Comparison of ENCODE assay signal across 11 cellular contexts in genomic region chrX:145213504-145213903, GRCh38. TPM values are rescaled to one million over a fixed set of nuclear protein-coding genes. Genes with fewer than 3 reads are reported as not detected.
DNase-seq lines count a peak whose midpoint lies in the region; ATAC-seq and TF ChIP-seq lines count a peak whose summit lies in the region.
"Had no signal": no experiment of that assay in that cellular context is flagged by ENCODE, and none has a peak within 500 bp of the region (broad histone marks: within the 10 kb centered on the region; RNA-seq: fewer than 3 reads in every experiment).

No MANE protein-coding gene starts in this region.

- H3K27me3 ChIP-seq in DOHH2 (ENCODE audit: control insufficient read depth, low read length) (no peaks in the 10 kb centered on the region), Loucy (ENCODE audit: insufficient read depth, low read length, poor library complexity, severe bottlenecking) (no peaks in the 10 kb centered on the region)
- H3K27me3 ChIP-seq: body of pancreas had no signal

- DNase-seq in A172 (ENCODE audit: low spot score): peak; percentile 44
- DNase-seq in choroid plexus epithelial cell (ENCODE audit: low read depth): peak; percentile 0
- DNase-seq in medulla oblongata (ENCODE audit: extremely low spot score): no peak
- DNase-seq in MV-4-11 (lab: John Stamatoyannopoulos, UW): no peak

- H3K4me3 ChIP-seq in DOHH2 (ENCODE audit: low read length): no peak overlapping the region
- H3K4me3 ChIP-seq in Loucy (ENCODE audit: low read length, poor library complexity, severe bottlenecking): no peak overlapping the region
- no peak overlapping the region for H3K4me3 ChIP-seq in choroid plexus epithelial cell (ENCODE audit: low read depth, low read length)
- H3K4me3 ChIP-seq: body of pancreas, prostate gland had no signal

- H3K9me2 ChIP-seq in DOHH2 (replicated peaks; ENCODE audit: control insufficient read depth, low read length) (no peaks in the 10 kb centered on the region), Loucy (replicated peaks; ENCODE audit: low read depth, low read length) (no peaks in the 10 kb centered on the region)

- no peak for ATAC-seq in HG02678 (IDR thresholded peaks at IDR 0.05; ENCODE audit: unreplicated experiment)
- ATAC-seq in GM18867 (IDR thresholded peaks at IDR 0.05; ENCODE audit: unreplicated experiment): no peak
- ATAC-seq: activated CD4-positive, CD25-positive, alpha-beta regulatory T cell treated with anti-CD3 and anti-CD28 coated beads, Interleukin-2, amount 50 U/mL, for 24 hours; body of pancreas had no signal

- H3K9me3 ChIP-seq in DOHH2 (ENCODE audit: control insufficient read depth, insufficient read depth, low read length) (no peaks in the 10 kb centered on the region), Loucy (ENCODE audit: insufficient read depth, low read depth, low read length) (no peaks in the 10 kb centered on the region)
- H3K9me3 ChIP-seq: body of pancreas, prostate gland had no signal

- H3K79me2 ChIP-seq in DOHH2 (ENCODE audit: control insufficient read depth, low read length) (no peaks in the 10 kb centered on the region), Loucy (ENCODE audit: insufficient read depth, low read length) (no peaks in the 10 kb centered on the region)

- no peak overlapping the region for H2AFZ ChIP-seq in Loucy (ENCODE audit: low read length)

- no peaks in the 10 kb centered on the region for H3F3A ChIP-seq in DOHH2 (ENCODE audit: control insufficient read depth, insufficient read depth)
- H3F3A ChIP-seq in Loucy (ENCODE audit: low read depth): no peaks in the 10 kb centered on the region

- H3K4me2 ChIP-seq in DOHH2 (ENCODE audit: low read length): no peak overlapping the region
- H3K4me2 ChIP-seq in Loucy (ENCODE audit: low read depth, low read length, poor library complexity, severe bottlenecking): no peak overlapping the region

- H3K9ac ChIP-seq in Loucy (ENCODE audit: low read depth, low read length, poor library complexity, severe bottlenecking): no peak overlapping the region

- H3K36me3 ChIP-seq in DOHH2 (ENCODE audit: control insufficient read depth, low read length) (no peaks in the 10 kb centered on the region), Loucy (ENCODE audit: insufficient read depth, low read length) (no peaks in the 10 kb centered on the region)
- H3K36me3 ChIP-seq: prostate gland had no signal

- H4K20me1 ChIP-seq in DOHH2 (ENCODE audit: control insufficient read depth, insufficient read depth, low read depth, low read length): no peaks in the 10 kb centered on the region
- H4K20me1 ChIP-seq in Loucy (ENCODE audit: insufficient read depth, low read length, poor library complexity, severe bottlenecking): no peaks in the 10 kb centered on the region

- TF ChIP-seq CTCF in DOHH2 (IDR thresholded peaks at IDR 0.05; ENCODE audit: low read depth, low read length, poor library complexity, severe bottlenecking) (peak; percentile 21), Loucy (conservative IDR thresholded peaks at IDR 0.05; ENCODE audit: low read length) (peak; percentile 52), choroid plexus epithelial cell (conservative IDR thresholded peaks at IDR 0.05; ENCODE audit: low read depth, low read length) (no peak)

- H3K27ac ChIP-seq in DOHH2 (ENCODE audit: low read depth, low read length): no peak overlapping the region
- H3K27ac ChIP-seq: body of pancreas, prostate gland had no signal

- H3K4me1 ChIP-seq in DOHH2 (ENCODE audit: control insufficient read depth, low read length) (no peaks in the 10 kb centered on the region), Loucy (ENCODE audit: insufficient read depth, low read length, poor library complexity, severe bottlenecking) (no peaks in the 10 kb centered on the region)
- H3K4me1 ChIP-seq: body of pancreas, prostate gland had no signal

RNA-seq across cellular contexts. Expression of gene SPANXN1, which starts 33.8 kb away (rescaled TPM):
- not detected in 2 replicates for total RNA-seq in A172 (2014; rRNA removed; shearing (Covaris generic))
- total RNA-seq: body of pancreas, prostate gland had no signal

Comparison
In these comparisons a context has a peak if more than half of its experiments do, and no peak if none do; other contexts are left out.
1. DNase-seq: peak in A172 (single experiment) and choroid plexus epithelial cell (single experiment); none in medulla oblongata (single experiment) and MV-4-11 (single experiment).